15 cellular contexts compared by ENCODE assay signal in the genomic region with DNA sequence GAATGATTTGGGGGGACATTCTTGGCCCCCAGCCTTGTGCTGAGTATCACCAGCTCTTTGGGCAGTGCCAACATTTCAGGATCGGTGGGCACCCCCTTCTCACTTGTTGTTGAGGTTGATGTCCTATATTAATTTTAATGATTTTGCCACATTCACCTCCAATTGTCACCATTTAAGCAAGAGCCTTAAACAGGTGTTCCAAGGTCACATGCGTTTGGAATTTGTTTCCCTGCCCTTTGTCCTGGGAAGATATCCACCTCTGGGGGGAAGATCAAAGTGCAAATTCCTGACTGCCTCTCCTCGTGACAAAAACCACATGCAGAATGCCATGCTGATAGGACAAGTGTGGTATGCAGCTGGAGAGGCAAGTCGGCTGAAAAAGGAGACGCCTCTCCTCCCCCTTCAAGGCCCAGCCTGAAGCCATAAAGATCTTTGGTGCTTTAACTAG.
A peak's percentile ranks its signal among the peaks of the same experiment; 100 is the strongest.
DNase-seq lines count a peak whose midpoint lies in the region; ATAC-seq and TF ChIP-seq lines count a peak whose summit lies in the region.
"Had no signal": no experiment of that assay in that cellular context is flagged by ENCODE, and none has a peak within 500 bp of the region (broad histone marks: within the 10 kb centered on the region; RNA-seq: fewer than 3 reads in every experiment).

No MANE protein-coding gene starts in this region.

- H3K27ac Mint-ChIP-seq in activated T-cell treated with anti-CD3 and anti-CD28 coated beads, Interleukin-2, amount 50 U/mL, for 24 hours: peak overlapping the region; percentile 85
- no peak overlapping the region for H3K27ac Mint-ChIP-seq in WTC11

- peak; percentile 46; the same call in 1 of the 2 replicates for ATAC-seq in WTC11

- POLR2A ChIA-PET in WTC11 (lab: Charles Lee): no interaction called here

- H3K4me1 Mint-ChIP-seq in activated T-cell treated with anti-CD3 and anti-CD28 coated beads, Interleukin-2, amount 50 U/mL, for 24 hours (ENCODE audit: low read depth): peaks cover 39% of the 10 kb centered on the region
- H3K4me1 Mint-ChIP-seq in WTC11: peaks cover 13% of the 10 kb centered on the region
- H3K4me1 Mint-ChIP-seq: neural crest cell had no signal

- no peak overlapping the region for H3K4me3 ChIP-seq in retinal pigment epithelial cell (ENCODE audit: low read length)

- TF ChIP-seq CTCF in WTC11 (IDR thresholded peaks at IDR 0.05) (no peak), retinal pigment epithelial cell (conservative IDR thresholded peaks at IDR 0.05; ENCODE audit: low read depth, low read length) (no peak)

- H3K27me3 Mint-ChIP-seq in activated T-cell treated with anti-CD3 and anti-CD28 coated beads, Interleukin-2, amount 50 U/mL, for 24 hours: no peaks in the 10 kb centered on the region
- H3K27me3 Mint-ChIP-seq in WTC11 (ENCODE audit: low read depth): peaks cover 7% of the 10 kb centered on the region; the same call in 1 of the 2 replicates

- DNase-seq in activated T-cell treated with anti-CD3 and anti-CD28 coated beads, Interleukin-2, amount 50 U/mL, for 24 hours: no peak
- no peak for DNase-seq in activated T-cell treated with anti-CD3 and anti-CD28 coated beads, Interleukin-2, amount 50 U/mL, for 1 hour
- DNase-seq in WTC11 (ENCODE audit: low spot score) (no peak), iris pigment epithelial cell (ENCODE audit: low read depth) (peak; percentile 19), retinal pigment epithelial cell (ENCODE audit: low read depth) (peak; percentile 26), germinal center (ENCODE audit: low spot score) (no peak), nucleus accumbens (lab: John Stamatoyannopoulos, UW) (no peak), GM03348 (ENCODE audit: low spot score) (no peak)
- DNase-seq: ACHN; activated CD4-positive, alpha-beta T cell treated with anti-CD3 and anti-CD28 coated beads for 1 hour; activated gamma-delta T cell treated with Interleukin-2 at 50 U/mL for 16 hours; immature natural killer cell; NCI-H1092; NCI-H226 had no signal

- peaks cover 9% of the 10 kb centered on the region for H3K9me3 Mint-ChIP-seq in activated T-cell treated with anti-CD3 and anti-CD28 coated beads, Interleukin-2, amount 50 U/mL, for 24 hours
- H3K9me3 Mint-ChIP-seq in WTC11: peaks cover 16% of the 10 kb centered on the region
- H3K9me3 Mint-ChIP-seq: immature natural killer cell had no signal

- H3K36me3 Mint-ChIP-seq in activated T-cell treated with anti-CD3 and anti-CD28 coated beads, Interleukin-2, amount 50 U/mL, for 24 hours (ENCODE audit: low read depth): no peaks in the 10 kb centered on the region
- H3K36me3 Mint-ChIP-seq in WTC11: 0 out of 2 replicates have a peak, but pooled peaks cover 2% of the 10 kb centered on the region

- CTCF ChIA-PET in WTC11 (lab: Charles Lee): no interaction called here

- H3K4me3 Mint-ChIP-seq in activated T-cell treated with anti-CD3 and anti-CD28 coated beads, Interleukin-2, amount 50 U/mL, for 24 hours: no peak overlapping the region
- H3K4me3 Mint-ChIP-seq in WTC11: no peak overlapping the region
- H3K4me3 Mint-ChIP-seq: neural crest cell had no signal

TF ChIP-seq in WTC11, 78 proteins besides CTCF, POLR2A, EP300 and RAD21:
- TF ChIP-seq GABPB1 (CRISPR knock-in tag; IDR thresholded peaks at IDR 0.05): peak; percentile 46; the same call in 1 of the 2 replicates
- TF ChIP-seq SMAD3 (CRISPR knock-in tag; IDR thresholded peaks at IDR 0.05; ENCODE audit: borderline replicate concordance): no peak

Comparison
In these comparisons a context has a peak if more than half of its experiments do, and no peak if none do; other contexts are left out.
1. DNase-seq: peak in iris pigment epithelial cell (single experiment) and retinal pigment epithelial cell (single experiment); none in activated T-cell treated with anti-CD3 and anti-CD28 coated beads, Interleukin-2, amount 50 U/mL, for 24 hours (single experiment), activated T-cell treated with anti-CD3 and anti-CD28 coated beads, Interleukin-2, amount 50 U/mL, for 1 hour (single experiment), WTC11 (single experiment), germinal center (single experiment), nucleus accumbens (0 of 56) and GM03348 (single experiment).